1 cellular context compared by ENCODE assay signal in the genomic region with DNA sequence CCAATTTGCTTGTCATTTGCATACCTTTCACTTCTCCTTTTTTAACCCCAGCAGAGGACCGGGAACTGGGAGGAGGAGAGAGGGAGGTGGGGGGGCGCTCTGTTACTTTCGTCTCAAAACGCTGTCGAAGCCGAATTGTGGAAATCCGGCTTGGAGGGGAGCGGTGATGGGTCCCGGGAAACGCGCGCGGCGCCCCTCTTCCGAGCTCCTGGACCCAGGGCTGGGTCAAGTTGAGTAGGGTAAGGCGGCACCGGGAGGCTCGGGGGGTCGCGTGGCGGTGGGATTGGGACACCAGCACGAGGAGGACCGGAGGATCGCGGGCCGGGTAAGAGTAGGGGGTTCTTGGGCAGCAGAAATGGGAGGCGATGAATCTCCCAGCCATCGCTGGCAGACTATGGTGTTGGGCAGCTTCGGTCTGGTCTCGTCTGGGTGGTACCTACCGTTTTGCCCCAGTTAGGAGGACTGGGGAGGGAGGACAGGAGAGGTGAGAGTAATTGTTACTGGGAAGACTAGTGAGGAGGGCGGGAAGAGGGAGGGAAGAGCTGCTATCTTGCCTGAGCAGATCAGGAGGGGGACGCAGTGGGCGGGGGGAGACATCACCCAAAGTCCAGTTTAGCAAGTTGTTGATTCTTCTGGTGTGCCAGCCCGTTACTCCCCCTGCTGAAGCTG.
TF ChIP-seq lines count a peak whose summit lies in the region.

No MANE protein-coding gene starts in this region.

TF ChIP-seq in HepG2, 621 proteins besides CTCF, POLR2A, EP300 and RAD21 (continued from another document):
- no peak for TF ChIP-seq FOXO4 (CRISPR knock-in tag; conservative IDR thresholded peaks at IDR 0.05)
- TF ChIP-seq ELF3 (CRISPR knock-in tag; IDR thresholded peaks at IDR 0.05), result 0 out of 2 replicates have a peak, but pooled peaks have one; percentile 16
- TF ChIP-seq SOX6 (IDR thresholded peaks at IDR 0.05), result no peak
- TF ChIP-seq SOX6 (CRISPR knock-in tag; IDR thresholded peaks at IDR 0.05), result peak; percentile 75
- peak; percentile 12; the same call in 1 of the 2 replicates for TF ChIP-seq FOSL2 (CRISPR knock-in tag; IDR thresholded peaks at IDR 0.05)
- TF ChIP-seq HDAC2 (CRISPR knock-in tag; IDR thresholded peaks at IDR 0.05), result peak; percentile 71; the same call in 1 of the 2 replicates
- TF ChIP-seq HNRNPUL1 (IDR thresholded peaks at IDR 0.05; ENCODE audit: low read depth, low read length), result no peak
- peak; percentile 64; the same call in 1 of the 2 replicates for TF ChIP-seq HNRNPL (IDR thresholded peaks at IDR 0.05; ENCODE audit: low read depth, low read length)
- TF ChIP-seq RBM22 (optimal IDR thresholded peaks at IDR 0.05; ENCODE audit: low read length), result no peak
- TF ChIP-seq MAFF (IDR thresholded peaks at IDR 0.05; ENCODE audit: low read depth, low read length), result no peak
- no peak for TF ChIP-seq TP53 (CRISPR knock-in tag; conservative IDR thresholded peaks at IDR 0.05)
- no peak for TF ChIP-seq ETS1 (CRISPR knock-in tag; IDR thresholded peaks at IDR 0.05)
- TF ChIP-seq PAX8 (CRISPR knock-in tag; IDR thresholded peaks at IDR 0.05; ENCODE audit: borderline replicate concordance), result no peak
- TF ChIP-seq XRCC5 (optimal IDR thresholded peaks at IDR 0.05; ENCODE audit: low read length), result no peak
- TF ChIP-seq ZKSCAN5 (CRISPR knock-in tag; IDR thresholded peaks at IDR 0.05), result no peak
- 0 out of 2 replicates have a peak, but pooled peaks have one; percentile 17 for TF ChIP-seq THAP11 (CRISPR knock-in tag; IDR thresholded peaks at IDR 0.05)
- no peak for TF ChIP-seq HMG20A (CRISPR knock-in tag; IDR thresholded peaks at IDR 0.05; ENCODE audit: borderline replicate concordance)
- TF ChIP-seq, protein P1, sequence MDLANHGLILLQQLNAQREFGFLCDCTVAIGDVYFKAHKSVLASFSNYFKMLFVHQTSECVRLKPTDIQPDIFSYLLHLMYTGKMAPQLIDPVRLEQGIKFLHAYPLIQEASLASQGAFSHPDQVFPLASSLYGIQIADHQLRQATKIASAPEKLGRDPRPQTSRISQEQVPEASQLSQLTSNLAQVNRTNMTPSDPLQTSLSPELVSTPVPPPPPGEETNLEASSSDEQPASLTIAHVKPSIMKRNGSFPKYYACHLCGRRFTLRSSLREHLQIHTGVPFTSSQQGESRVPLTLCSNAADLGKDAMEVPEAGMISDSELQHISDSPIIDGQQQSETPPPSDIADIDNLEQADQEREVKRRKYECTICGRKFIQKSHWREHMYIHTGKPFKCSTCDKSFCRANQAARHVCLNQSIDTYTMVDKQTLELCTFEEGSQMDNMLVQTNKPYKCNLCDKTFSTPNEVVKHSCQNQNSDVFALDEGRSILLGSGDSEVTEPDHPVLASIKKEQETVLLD (CRISPR knock-in tag; IDR thresholded peaks at IDR 0.05; ENCODE audit: low read depth), result peak; percentile 25; the same call in 1 of the 2 replicates
- 0 out of 2 replicates have a peak, but pooled peaks have one; percentile 71 for TF ChIP-seq MTA1 (CRISPR knock-in tag; IDR thresholded peaks at IDR 0.05; ENCODE audit: borderline replicate concordance)
- TF ChIP-seq SIX1 (CRISPR knock-in tag; IDR thresholded peaks at IDR 0.05; ENCODE audit: borderline replicate concordance), result no peak
